Comparison of ENCODE assay signal across 9 cellular contexts in genomic region chr2:10432315-10433181, GRCh38. TPM values are rescaled to one million over a fixed set of nuclear protein-coding genes. Genes with fewer than 3 reads are reported as not detected.
DNase-seq lines count a peak whose midpoint lies in the region; TF ChIP-seq lines count a peak whose summit lies in the region.
"Had no signal": no experiment of that assay in that cellular context is flagged by ENCODE, and none has a peak within 500 bp of the region (broad histone marks: within the 10 kb centered on the region; RNA-seq: fewer than 3 reads in every experiment).

No MANE protein-coding gene starts in this region.

- H3K27ac Mint-ChIP-seq in osteocyte (ENCODE audit: unreplicated experiment): no peak overlapping the region

- DNase-seq in activated CD4-positive, alpha-beta T cell treated with anti-CD3 and anti-CD28 coated beads for 48 hours: peak; percentile 37
- no peak for DNase-seq in activated CD4-positive, alpha-beta T cell treated with anti-CD3 and anti-CD28 coated beads for 4 hours
- DNase-seq in SW480 (ENCODE audit: low spot score) (peak; percentile 52), right atrium auricular region (ENCODE audit: low spot score) (no peak), stomach (peak; percentile 64), sigmoid colon (no peak), osteocyte (ENCODE audit: extremely low spot score, unreplicated experiment) (no peak), NCI-H1092 (lab: John Stamatoyannopoulos, UW) (no peak)
- DNase-seq: DND-41 had no signal

- H3K4me1 ChIP-seq in right atrium auricular region (peaks cover 0 to 9% of the 10 kb centered on the region in 2 donors), stomach (peaks cover 14 to 36% (median 22%) of the 10 kb centered on the region in 4 donors), sigmoid colon (peaks cover 0 to 6% (median 4%) of the 10 kb centered on the region in 4 donors)

- H3K9me3 Mint-ChIP-seq in osteocyte (ENCODE audit: unreplicated experiment): no peaks in the 10 kb centered on the region

- no peaks in the 10 kb centered on the region for H3K27me3 Mint-ChIP-seq in osteocyte (ENCODE audit: unreplicated experiment)

- H3K9me3 ChIP-seq in right atrium auricular region: no peaks in the 10 kb centered on the region
- no peaks in the 10 kb centered on the region for H3K9me3 ChIP-seq in stomach
- H3K9me3 ChIP-seq in sigmoid colon: no peaks in the 10 kb centered on the region

- H3K36me3 ChIP-seq in right atrium auricular region (no peaks in the 10 kb centered on the region), stomach (peaks cover 0 to 9% (median 8%) of the 10 kb centered on the region in 4 donors), sigmoid colon (no peaks in the 10 kb centered on the region)

- H3K27me3 ChIP-seq in right atrium auricular region (no peaks in the 10 kb centered on the region), stomach (peaks cover 0 to 14% (median 0%) of the 10 kb centered on the region in 3 donors), sigmoid colon (no peaks in the 10 kb centered on the region)

- TF ChIP-seq POLR2A in stomach (IDR thresholded peaks at IDR 0.05): no peak
- TF ChIP-seq POLR2A in sigmoid colon (IDR thresholded peaks at IDR 0.05): no peak

- no peak for TF ChIP-seq CTCF in right atrium auricular region (IDR thresholded peaks at IDR 0.05)
- TF ChIP-seq CTCF in stomach (IDR thresholded peaks at IDR 0.05): no peak
- TF ChIP-seq CTCF in sigmoid colon (IDR thresholded peaks at IDR 0.05): no peak
- no peak for TF ChIP-seq CTCF in osteocyte (IDR thresholded peaks at IDR 0.05)

- H3K27ac ChIP-seq in right atrium auricular region: no peak overlapping the region
- H3K27ac ChIP-seq in stomach: peak overlapping the region in 4 of 5 donors; percentile 3 to 38 (median 31)
- no peak overlapping the region for H3K27ac ChIP-seq in sigmoid colon

- peak overlapping the region; percentile 20 to 25 for H3K4me3 ChIP-seq in right atrium auricular region
- peak overlapping the region; percentile 4 to 58 (median 34) for H3K4me3 ChIP-seq in stomach
- H3K4me3 ChIP-seq in sigmoid colon: peak overlapping the region in 2 of 4 donors; percentile 7 to 37

- WGBS in stomach, 5 donors: 19 to 34% (median 21%) methylated on average over 21 to 49 of the region's 49 CpGs
- WGBS in sigmoid colon, 2 donors: 8 to 15% methylated on average over 49 of the region's 49 CpGs

- H3K4me1 Mint-ChIP-seq in osteocyte (ENCODE audit: unreplicated experiment): peaks cover 21% of the 10 kb centered on the region

- no peak for TF ChIP-seq EP300 in stomach (IDR thresholded peaks at IDR 0.05)
- TF ChIP-seq EP300 in sigmoid colon (IDR thresholded peaks at IDR 0.05): no peak

- no peaks in the 10 kb centered on the region for H3K36me3 Mint-ChIP-seq in osteocyte (ENCODE audit: unreplicated experiment)

- H3K4me3 Mint-ChIP-seq in osteocyte (ENCODE audit: unreplicated experiment): no peak overlapping the region

- intact Hi-C loops in stomach (cut with DNase I; ENCODE audit: low total_unique reads): loop anchor here (5.0 kb wide), 2 partner anchors 310 to 360 kb away; partner anchors contain the start of gene RRM2
- intact Hi-C loops in sigmoid colon (cut with DNase I): loop anchor here (5.0 to 10.0 kb wide), 2 partner anchors 290 to 638 kb away; no protein-coding TSS in a partner anchor

RNA-seq across cellular contexts. Expression of gene ODC1, which starts 15.6 kb away (rescaled TPM):
- 10 to 100 TPM; 41.3 to 73.9 TPM for total RNA-seq in right atrium auricular region
- total RNA-seq in stomach: 100 to 1,000 TPM in 3 of 5 donors, 10 to 100 TPM in 2; 33.0 to 148 (median 113) TPM
- polyA plus RNA-seq in stomach: 10 to 100 TPM; 32.2 to 51.8 (median 36.2) TPM
- total RNA-seq in sigmoid colon: 10 to 100 TPM; 44.6 to 84.4 (median 53.7) TPM
- polyA plus RNA-seq in sigmoid colon: 10 to 100 TPM; 34.8 to 88.2 (median 54.3) TPM
- total RNA-seq in osteocyte: 41.7 and 44.8 TPM in 2 replicates

Comparison
In these comparisons a context has a peak if more than half of its experiments do, and no peak if none do; other contexts are left out.
1. DNase-seq: peak in activated CD4-positive, alpha-beta T cell treated with anti-CD3 and anti-CD28 coated beads for 48 hours (single experiment), SW480 (single experiment) and stomach (single experiment); none in activated CD4-positive, alpha-beta T cell treated with anti-CD3 and anti-CD28 coated beads for 4 hours (0 of 2), right atrium auricular region (single experiment), sigmoid colon (single experiment), osteocyte (single experiment) and NCI-H1092 (single experiment).
2. H3K27ac ChIP-seq: peak in stomach (4 of 5); none in right atrium auricular region (0 of 2) and sigmoid colon (0 of 4).